Comparison of ENCODE assay signal across 23 cellular contexts in genomic region chr14:98120831-98121464, GRCh38.
DNase-seq lines count a peak whose midpoint lies in the region; ATAC-seq lines count a peak whose summit lies in the region.
"Had no signal": no experiment of that assay in that cellular context is flagged by ENCODE, and none has a peak within 500 bp of the region (broad histone marks: within the 10 kb centered on the region; RNA-seq: fewer than 3 reads in every experiment).

No MANE protein-coding gene starts in this region.

- peak overlapping the region; percentile 80 for H3K27ac Mint-ChIP-seq in activated naive CD4-positive, alpha-beta T cell treated with anti-CD3 and anti-CD28 coated beads, Interleukin-2, amount 50 U/mL, for 24 hours
- no peak overlapping the region for H3K27ac Mint-ChIP-seq in activated naive CD4-positive, alpha-beta T cell treated with anti-CD3 and anti-CD28 coated beads, Interleukin-2, amount 50 U/mL, for 72 hours
- H3K27ac Mint-ChIP-seq: stimulated activated naive CD8-positive, alpha-beta T cell treated with anti-CD3 and anti-CD28 coated beads, Interleukin-15, Interleukin-2, amounts not matched to agents 100 ng/mL and 50 ng/mL, for 24 hours had no signal

- H3K36me3 Mint-ChIP-seq in activated naive CD4-positive, alpha-beta T cell treated with anti-CD3 and anti-CD28 coated beads, Interleukin-2, amount 50 U/mL, for 24 hours = peaks cover 3% of the 10 kb centered on the region
- peaks cover 4 to 28% of the 10 kb centered on the region in 2 donors for H3K36me3 Mint-ChIP-seq in activated naive CD4-positive, alpha-beta T cell treated with anti-CD3 and anti-CD28 coated beads, Interleukin-2, amount 50 U/mL, for 72 hours

- no peaks in the 10 kb centered on the region for H3K27me3 Mint-ChIP-seq in activated naive CD4-positive, alpha-beta T cell treated with anti-CD3 and anti-CD28 coated beads, Interleukin-2, amount 50 U/mL, for 24 hours
- H3K27me3 Mint-ChIP-seq: naive thymus-derived CD8-positive, alpha-beta T cell; stimulated activated naive CD8-positive, alpha-beta T cell treated with anti-CD3 and anti-CD28 coated beads, Interleukin-15, Interleukin-2, amounts not matched to agents 100 ng/mL and 50 ng/mL, for 24 hours had no signal

- peaks cover 28% of the 10 kb centered on the region for H3K4me1 Mint-ChIP-seq in activated naive CD4-positive, alpha-beta T cell treated with anti-CD3 and anti-CD28 coated beads, Interleukin-2, amount 50 U/mL, for 24 hours

- H3K9me3 Mint-ChIP-seq in activated naive CD4-positive, alpha-beta T cell treated with anti-CD3 and anti-CD28 coated beads, Interleukin-2, amount 50 U/mL, for 24 hours = peaks cover 11% of the 10 kb centered on the region
- H3K9me3 Mint-ChIP-seq in activated naive CD4-positive, alpha-beta T cell treated with anti-CD3 and anti-CD28 coated beads, Interleukin-2, amount 50 U/mL, for 72 hours = peaks cover 0 to 15% of the 10 kb centered on the region in 2 donors

- H3K4me3 Mint-ChIP-seq in activated naive CD4-positive, alpha-beta T cell treated with anti-CD3 and anti-CD28 coated beads, Interleukin-2, amount 50 U/mL, for 24 hours = peak overlapping the region; percentile 23
- H3K4me3 Mint-ChIP-seq: naive thymus-derived CD8-positive, alpha-beta T cell; stimulated activated naive CD8-positive, alpha-beta T cell treated with anti-CD3 and anti-CD28 coated beads, Interleukin-15, Interleukin-2, amounts not matched to agents 100 ng/mL and 50 ng/mL, for 24 hours had no signal

- peak; percentile 96 to 97 for ATAC-seq in activated naive CD4-positive, alpha-beta T cell treated with anti-CD3 and anti-CD28 coated beads, Interleukin-2, amount 50 U/mL, for 72 hours
- ATAC-seq: gastroesophageal sphincter; naive thymus-derived CD8-positive, alpha-beta T cell; right lobe of liver had no signal

- no peak for DNase-seq in activated naive CD4-positive, alpha-beta T cell treated with Interleukin-2 at 50 U/mL for 16 hours
- DNase-seq in NCI-H345 (lab: John Stamatoyannopoulos, UW) (peak; percentile 96), renal cortical epithelial cell (ENCODE audit: low read depth) (peak; percentile 24), HUDEP-2 (lab: John Stamatoyannopoulos, UW; ENCODE audit: unreplicated experiment in 76 of 76) (no peak), HuH-7 (ENCODE audit: low spot score) (no peak)
- no peak for DNase-seq in activated naive CD4-positive, alpha-beta T cell treated with anti-CD3 and anti-CD28 coated beads, Interleukin-2, amount 50 U/mL, for 72 hours (ENCODE audit: low spot score in 2 of 2)
- DNase-seq: AML-193; amniotic stem cell; Caco-2; central memory CD4-positive, alpha-beta T cell; dorsolateral prefrontal cortex; erythroblast; H7; IMR-90; mesendoderm; naive thymus-derived CD8-positive, alpha-beta T cell; NCI-H1436 treated with DMSO at 0.1 percent for 48 hours; NCI-H226; right lobe of liver; upper lobe of left lung had no signal

Comparison
In these comparisons a context has a peak if more than half of its experiments do, and no peak if none do; other contexts are left out.
1. DNase-seq: peak in NCI-H345 (single experiment) and renal cortical epithelial cell (single experiment); none in activated naive CD4-positive, alpha-beta T cell treated with Interleukin-2 at 50 U/mL for 16 hours (single experiment), activated naive CD4-positive, alpha-beta T cell treated with anti-CD3 and anti-CD28 coated beads, Interleukin-2, amount 50 U/mL, for 72 hours (0 of 2), HUDEP-2 (0 of 76) and HuH-7 (single experiment).